Comparison of ENCODE assay signal across 8 cellular contexts in the genomic region with DNA sequence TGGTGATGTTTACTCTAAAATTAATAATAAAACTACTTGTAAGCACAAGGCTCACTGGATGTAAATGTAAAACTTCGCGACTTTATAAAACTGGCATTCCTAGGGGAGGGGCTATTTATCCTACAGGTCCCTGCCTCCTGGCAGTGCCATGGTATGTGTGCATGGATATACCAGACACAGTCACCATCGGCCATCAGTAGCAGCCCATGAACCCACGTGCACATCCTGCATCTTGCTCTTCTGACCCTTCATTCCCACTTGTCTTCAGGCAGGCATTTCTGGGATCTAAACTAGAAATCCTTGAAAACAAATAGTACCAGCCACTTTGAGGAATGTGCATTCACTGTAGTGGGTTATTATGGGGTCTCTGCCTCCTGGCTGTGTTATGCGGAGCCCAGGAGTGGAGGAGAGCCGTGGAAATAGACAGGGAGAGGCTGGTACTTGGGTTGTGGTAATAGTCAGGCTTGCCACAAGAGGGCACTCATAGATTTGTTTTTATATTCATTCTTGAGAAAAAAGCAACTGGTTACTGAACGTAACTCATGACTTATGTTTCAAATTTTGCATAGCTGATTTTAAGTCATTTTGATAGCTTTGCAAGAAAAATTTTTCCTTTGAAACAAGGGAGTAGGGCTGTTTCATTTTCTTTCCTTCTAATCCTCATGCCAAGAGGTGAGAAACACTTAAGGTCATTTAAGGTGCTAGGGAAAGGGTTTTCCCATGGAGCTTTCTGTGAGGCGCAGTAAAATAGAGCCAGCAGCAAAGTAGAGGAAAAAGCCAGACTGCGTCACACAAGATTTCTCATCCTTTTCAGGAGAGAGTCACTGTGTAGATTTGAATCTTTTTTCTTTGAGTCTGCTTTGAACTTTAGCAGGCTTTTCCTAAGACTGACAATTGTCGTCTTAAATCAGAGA. TPM values are rescaled to one million over a fixed set of nuclear protein-coding genes. Genes with fewer than 3 reads are reported as not detected.
DNase-seq lines count a peak whose midpoint lies in the region; ATAC-seq and TF ChIP-seq lines count a peak whose summit lies in the region.

No MANE protein-coding gene starts in this region.

- H3K27ac ChIP-seq in muscle layer of colon (ENCODE audit: low read depth, low read length), result peak overlapping the region; percentile 16
- no peak overlapping the region for H3K27ac ChIP-seq in suprapubic skin

- WGBS in suprapubic skin, result 45% methylated on average over 10 of the region's 10 CpGs

- in situ Hi-C loops in GM13977 (cut with MboI; ENCODE audit: low pct_unique_long_range_greater_than_20kb, low sequenced_read_pairs, unreplicated experiment), result loop anchor here (10.0 to 25.0 kb wide), 2 partner anchors 212 to 470 kb away; no protein-coding TSS in a partner anchor

- H3K4me1 ChIP-seq in muscle layer of colon (ENCODE audit: insufficient read depth, low read length) (peaks cover 5% of the 10 kb centered on the region), suprapubic skin (peaks cover 7% of the 10 kb centered on the region)

- H3K9ac ChIP-seq in muscle layer of colon (ENCODE audit: low read length), result no peak overlapping the region

- peak; percentile 50 for DNase-seq in AG09319 (ENCODE audit: extremely low read depth, low read depth)
- DNase-seq in GM13977 (ENCODE audit: low spot score), result peak; percentile 83
- peak; percentile 25 for DNase-seq in NCI-H226
- DNase-seq in activated CD4-positive, alpha-beta T cell treated with anti-CD3 and anti-CD28 coated beads, Interleukin-2, amount 50 U/mL, for 48 hours, result peak; percentile 56 to 65
- peak; percentile 26 for DNase-seq in epithelial cell of proximal tubule (ENCODE audit: low read depth)
- no peak for DNase-seq in suprapubic skin (ENCODE audit: low spot score in 2 of 2)

- TF ChIP-seq POLR2A in suprapubic skin (IDR thresholded peaks at IDR 0.05), result no peak

- TF ChIP-seq EP300 in suprapubic skin (IDR thresholded peaks at IDR 0.05), result no peak

- H3K4me3 ChIP-seq in epithelial cell of proximal tubule (ENCODE audit: low read depth, low read length) (no peak overlapping the region), muscle layer of colon (ENCODE audit: low read depth in 1 of 2, low read length in 2 of 2) (no peak overlapping the region), suprapubic skin (no peak overlapping the region)

- ATAC-seq in HG02884 (IDR thresholded peaks at IDR 0.05; ENCODE audit: unreplicated experiment), result no peak

- peak; percentile 59 for TF ChIP-seq CTCF in AG09319 (IDR thresholded peaks at IDR 0.05; ENCODE audit: low read depth, low read length)
- peak; percentile 64 for TF ChIP-seq CTCF in GM13977 (IDR thresholded peaks at IDR 0.05; ENCODE audit: extremely low read depth, insufficient read depth, missing control alignments)
- TF ChIP-seq CTCF in epithelial cell of proximal tubule (conservative IDR thresholded peaks at IDR 0.05; ENCODE audit: low read depth, low read length), result peak; percentile 71
- peak; percentile 63 to 67 for TF ChIP-seq CTCF in suprapubic skin (IDR thresholded peaks at IDR 0.05)

- no peaks in the 10 kb centered on the region for H3K9me3 ChIP-seq in muscle layer of colon (ENCODE audit: low read length)
- no peaks in the 10 kb centered on the region for H3K9me3 ChIP-seq in suprapubic skin

- H3K27me3 ChIP-seq in muscle layer of colon (ENCODE audit: control insufficient read depth in 1 of 2, insufficient read depth in 2 of 2, low read length in 2 of 2) (no peaks in the 10 kb centered on the region), suprapubic skin (no peaks in the 10 kb centered on the region)

- H3K36me3 ChIP-seq in muscle layer of colon (ENCODE audit: insufficient read depth, low read length), result peaks cover 25% of the 10 kb centered on the region
- peaks cover 40% of the 10 kb centered on the region for H3K36me3 ChIP-seq in suprapubic skin

RNA-seq across cellular contexts. Expression of a gene that starts 17.4 kb away (rescaled TPM):
- 0.14 and 0.35 TPM in 2 replicates for total RNA-seq in epithelial cell of proximal tubule
- total RNA-seq in suprapubic skin, result 1 to 10 TPM; 2.1 to 4.6 (median 3.4) TPM

RNA-seq across cellular contexts. Expression of a gene that starts 51.3 kb away (rescaled TPM):
- total RNA-seq in epithelial cell of proximal tubule, result 14.0 and 15.2 TPM in 2 replicates
- total RNA-seq in suprapubic skin, result 10 to 100 TPM; 17.6 to 26.8 (median 19.6) TPM

Comparison
In these comparisons a context has a peak if more than half of its experiments do, and no peak if none do; other contexts are left out.
1. DNase-seq: peak in AG09319 (single experiment), GM13977 (single experiment), NCI-H226 (single experiment), activated CD4-positive, alpha-beta T cell treated with anti-CD3 and anti-CD28 coated beads, Interleukin-2, amount 50 U/mL, for 48 hours (2 of 2) and epithelial cell of proximal tubule (single experiment); none in suprapubic skin (0 of 2).
2. Peak in every context shown above with its lines, with median percentiles within 50 percentile points of each other: CTCF ChIP-seq.